ENCODE assay signal across 17 cellular contexts in genomic region chr9:87375397-87376073, GRCh38.
DNase-seq lines count a peak whose midpoint lies in the region; ATAC-seq, FAIRE-seq and TF ChIP-seq lines count a peak whose summit lies in the region.
"Had no signal": no experiment of that assay in that cellular context is flagged by ENCODE, and none has a peak within 500 bp of the region (broad histone marks: within the 10 kb centered on the region; RNA-seq: fewer than 3 reads in every experiment).

No MANE protein-coding gene starts in this region.

- DNase-seq in AG08395 (ENCODE audit: low spot score) (peak; percentile 79), IMR-90 (no peak), astrocyte of the spinal cord (ENCODE audit: low read depth, low spot score) (peak; percentile 18), HepG2 (ENCODE audit: low spot score) (peak; percentile 16), GM13976 (ENCODE audit: low spot score) (no peak), thyroid gland (no peak), mesendoderm (no peak)
- DNase-seq: activated CD8-positive, alpha-beta memory T cell treated with anti-CD3 and anti-CD28 coated beads, Interleukin-2, amount 50 U/mL, for 4 hours; activated naive CD4-positive, alpha-beta T cell treated with anti-CD3 and anti-CD28 coated beads, Interleukin-2, amount 10 ng/mL, durations not matched to agents 7 days and 5 days; cerebellar nuclear complex; NCI-H1048; NCI-H345; nucleus accumbens; T-cell had no signal

- FAIRE-seq in HepG2 (lab: Jason Lieb, UNC): no peak

- H2BK15ac ChIP-seq in IMR-90 (ENCODE audit: low read depth, low read length): no peak overlapping the region
- H2BK15ac ChIP-seq in mesendoderm (replicated peaks; ENCODE audit: low read depth): no peak overlapping the region

- dilution Hi-C loops in IMR-90 (cut with HindIII; ENCODE audit: low sequenced_read_pairs, unreplicated experiment): no loop called here

- H3K56ac ChIP-seq in IMR-90 (ENCODE audit: extremely low read depth, insufficient read depth, low read length) (no peak overlapping the region), mesendoderm (ENCODE audit: low read length) (no peak overlapping the region)

- H3K27me3 ChIP-seq in IMR-90 (ENCODE audit: control insufficient read depth, insufficient read depth, low read length) (no peaks in the 10 kb centered on the region; the same call in 1 of the 2 replicates), HepG2 (ENCODE audit: control insufficient read depth in 1 of 2, insufficient read depth in 2 of 2, low read length in 2 of 2) (peaks cover 0 to 5% of the 10 kb centered on the region in 2 experiments; a peak in 1 of 5 replicates), thyroid gland (no peaks in the 10 kb centered on the region), mesendoderm (ENCODE audit: insufficient read depth, low read length, poor library complexity) (no peaks in the 10 kb centered on the region)
- H3K27me3 ChIP-seq: esophagus muscularis mucosa had no signal

- in situ Hi-C loops in IMR-90 (cut with MboI; ENCODE audit: low sequenced_read_pairs): no loop called here
- in situ Hi-C loops in astrocyte of the spinal cord (cut with HindIII; ENCODE audit: low sequenced_read_pairs): no loop called here
- in situ Hi-C loops in HepG2 (cut with HindIII; ENCODE audit: extremely low pct_ligation_motif_present, low pct_unique_long_range_greater_than_20kb): no loop called here
- in situ Hi-C loops in GM13976 (cut with MboI; ENCODE audit: low sequenced_read_pairs, unreplicated experiment): no loop called here

- H4K5ac ChIP-seq in IMR-90 (ENCODE audit: low read depth, low read length): no peak overlapping the region
- H4K5ac ChIP-seq in mesendoderm (ENCODE audit: low read length): no peak overlapping the region

- H3K23ac ChIP-seq in IMR-90 (ENCODE audit: low read depth, low read length) (no peak overlapping the region), mesendoderm (ENCODE audit: low read length) (no peak overlapping the region)

- intact Hi-C loops in IMR-90 (cut with micrococcal nuclease): no loop called here
- intact Hi-C loops in HepG2 (cut with micrococcal nuclease; ENCODE audit: unreplicated experiment): no loop called here
- intact Hi-C loops in thyroid gland (cut with DNase I): no loop called here

- no peak overlapping the region for H4K91ac ChIP-seq in IMR-90 (ENCODE audit: insufficient read depth, low read depth, low read length)

- H3K4ac ChIP-seq in IMR-90 (ENCODE audit: low read depth, low read length): no peak overlapping the region
- no peak overlapping the region for H3K4ac ChIP-seq in mesendoderm (ENCODE audit: low read depth, low read length)

- H2AK5ac ChIP-seq in IMR-90 (ENCODE audit: low read depth, low read length) (no peak overlapping the region), mesendoderm (ENCODE audit: low read length) (no peak overlapping the region)

- H3K4me1 ChIP-seq in IMR-90 (ENCODE audit: control insufficient read depth, insufficient read depth, low read length): no peaks in the 10 kb centered on the region; the same call in 1 of the 2 replicates
- H3K4me1 ChIP-seq in HepG2 (ENCODE audit: insufficient read depth, low read length): peaks cover 45% of the 10 kb centered on the region
- H3K4me1 ChIP-seq in thyroid gland: no peaks in the 10 kb centered on the region
- peaks cover 8% of the 10 kb centered on the region for H3K4me1 ChIP-seq in mesendoderm (ENCODE audit: control insufficient read depth, low read depth, low read length)

- H3K9me3 ChIP-seq in IMR-90 (ENCODE audit: control insufficient read depth, insufficient read depth, low read length) (no peaks in the 10 kb centered on the region), HepG2 (ENCODE audit: low read length) (no peaks in the 10 kb centered on the region), thyroid gland (no peaks in the 10 kb centered on the region)
- H3K9me3 ChIP-seq: esophagus muscularis mucosa had no signal

- CTCF ChIA-PET in IMR-90 (lab: Yijun Ruan, JAX): no interaction called here
- CTCF ChIA-PET in HepG2 (lab: Yijun Ruan, JAX; ENCODE audit: low intra/inter-chr PET ratio, low total read pairs): no interaction called here

- H2BK5ac ChIP-seq in IMR-90 (ENCODE audit: low read depth, low read length, poor library complexity, severe bottlenecking): no peak overlapping the region
- no peak overlapping the region for H2BK5ac ChIP-seq in mesendoderm (ENCODE audit: low read length)

- H3K9ac ChIP-seq in IMR-90 (ENCODE audit: low read depth, low read length) (no peak overlapping the region), HepG2 (ENCODE audit: insufficient read depth, low read depth, low read length) (no peak overlapping the region), mesendoderm (ENCODE audit: low read length) (no peak overlapping the region)

- H3K36me3 ChIP-seq in IMR-90 (ENCODE audit: control insufficient read depth, insufficient read depth, low read length) (no peaks in the 10 kb centered on the region), HepG2 (replicated peaks in 1 of 2; ENCODE audit: control insufficient read depth in 1 of 2, insufficient read depth in 2 of 2, low read length in 2 of 2) (no peaks in the 10 kb centered on the region), thyroid gland (no peaks in the 10 kb centered on the region), mesendoderm (ENCODE audit: control insufficient read depth, insufficient read depth, low read length) (no peaks in the 10 kb centered on the region)
- H3K36me3 ChIP-seq: esophagus muscularis mucosa had no signal

- TF ChIP-seq POLR2A in IMR-90 (IDR thresholded peaks at IDR 0.05; ENCODE audit: low read depth, low read length) (no peak), HepG2 (IDR thresholded peaks at IDR 0.05; ENCODE audit: insufficient read depth in 1 of 2, low read depth in 2 of 2, low read length in 2 of 2) (no peak), thyroid gland (IDR thresholded peaks at IDR 0.05) (no peak)

- H2AFZ ChIP-seq in IMR-90 (replicated peaks; ENCODE audit: low read length, poor library complexity): no peak overlapping the region
- H2AFZ ChIP-seq in HepG2 (ENCODE audit: low read length): no peak overlapping the region

- H3K18ac ChIP-seq in IMR-90 (ENCODE audit: low read depth, low read length) (no peak overlapping the region), mesendoderm (ENCODE audit: low read length) (no peak overlapping the region)

- no peak overlapping the region for H2BK120ac ChIP-seq in IMR-90 (ENCODE audit: low read depth, low read length)
- H2BK120ac ChIP-seq in mesendoderm (ENCODE audit: low read depth, low read length): no peak overlapping the region

- H3K9me1 ChIP-seq in IMR-90 (ENCODE audit: insufficient read depth, low read length): no peaks in the 10 kb centered on the region

- TF ChIP-seq RAD21 in IMR-90 (IDR thresholded peaks at IDR 0.05; ENCODE audit: low read length) (no peak), HepG2 (CRISPR knock-in tag; IDR thresholded peaks at IDR 0.05) (no peak)

- 47% methylated on average over 2 of the region's 7 CpGs; no CpG with 5 or more reads in 1 of the 2 experiments for WGBS in IMR-90 (ENCODE audit: extremely low coverage in 2 of 2, insufficient read length in 1 of 2), 2 experiments
- 13% methylated on average over 5 of the region's 7 CpGs for WGBS in HepG2 (ENCODE audit: low lambda C conversion rate)
- WGBS in thyroid gland, 2 donors: 73 to 84% methylated on average over 7 of the region's 7 CpGs
- WGBS in mesendoderm (ENCODE audit: extremely low coverage, insufficient coverage, low lambda C conversion rate): no CpG with 5 or more reads among the region's 7 CpGs

- H2BK20ac ChIP-seq in IMR-90 (ENCODE audit: low read depth, low read length): no peak overlapping the region

- H3K4me3 ChIP-seq in IMR-90 (ENCODE audit: insufficient read depth, low read depth, low read length) (no peak overlapping the region), astrocyte of the spinal cord (ENCODE audit: low read depth, low read length) (no peak overlapping the region), HepG2 (replicated peaks in 1 of 3; ENCODE audit: insufficient read depth in 1 of 3, low read depth in 2 of 3, low read length in 3 of 3) (no peak overlapping the region), thyroid gland (replicated peaks in 1 of 3) (no peak overlapping the region), mesendoderm (ENCODE audit: low read length) (no peak overlapping the region)
- H3K4me3 ChIP-seq: esophagus muscularis mucosa had no signal

- H2AK9ac ChIP-seq in IMR-90 (replicated peaks; ENCODE audit: low read depth, low read length, poor library complexity): no peak overlapping the region

- H3K4me2 ChIP-seq in IMR-90 (ENCODE audit: low read depth, low read length): no peak overlapping the region
- no peak overlapping the region for H3K4me2 ChIP-seq in HepG2 (ENCODE audit: low read depth, low read length)
- no peak overlapping the region for H3K4me2 ChIP-seq in mesendoderm (ENCODE audit: low read length)

- H3K27ac ChIP-seq in IMR-90 (ENCODE audit: insufficient read depth, low read length) (no peak overlapping the region; the same call in 1 of the 2 replicates), HepG2 (ENCODE audit: extremely low read length, insufficient read depth, low read length) (no peak overlapping the region), thyroid gland (no peak overlapping the region), mesendoderm (ENCODE audit: low read depth, low read length) (no peak overlapping the region)
- H3K27ac ChIP-seq: esophagus muscularis mucosa had no signal

- H3K79me2 ChIP-seq in HepG2 (ENCODE audit: insufficient read depth, low read length) (no peaks in the 10 kb centered on the region), mesendoderm (ENCODE audit: control insufficient read depth, insufficient read depth, low read length) (no peaks in the 10 kb centered on the region)

- no peak for TF ChIP-seq CTCF in IMR-90 (conservative IDR thresholded peaks at IDR 0.05; ENCODE audit: low read depth, low read length)
- no peak for TF ChIP-seq CTCF in astrocyte of the spinal cord (IDR thresholded peaks at IDR 0.05; ENCODE audit: low read depth, low read length)
- no peak for TF ChIP-seq CTCF in HepG2 (CRISPR knock-in tag; IDR thresholded peaks at IDR 0.05)
- TF ChIP-seq CTCF in GM13976 (IDR thresholded peaks at IDR 0.05; ENCODE audit: borderline replicate concordance, control extremely low read depth, extremely low read depth, insufficient read depth, missing control alignments): no peak
- TF ChIP-seq CTCF in thyroid gland (IDR thresholded peaks at IDR 0.05): no peak

- no peaks in the 10 kb centered on the region for H4K20me1 ChIP-seq in IMR-90 (ENCODE audit: insufficient read depth, low read length)
- H4K20me1 ChIP-seq in HepG2 (ENCODE audit: insufficient read depth, low read length): no peaks in the 10 kb centered on the region

- BruUV-seq in IMR-90 (replicated peaks; lab: Mats Ljungman, UMichigan) (no TSS peak), HepG2 (replicated peaks; lab: Mats Ljungman, UMichigan) (no TSS peak)

- TF ChIP-seq EP300 in HepG2 (IDR thresholded peaks at IDR 0.05; ENCODE audit: low read depth in 2 of 2, low read length in 2 of 2) (no peak), HepG2 (CRISPR knock-in tag; IDR thresholded peaks at IDR 0.05; ENCODE audit: borderline replicate concordance) (no peak)

- POLR2A ChIA-PET in IMR-90 (lab: Charles Lee; ENCODE audit: unreplicated experiment): no interaction called here
- POLR2A ChIA-PET in HepG2 (lab: Yijun Ruan, JAX): no interaction called here

- no peak overlapping the region for H4K8ac ChIP-seq in IMR-90 (ENCODE audit: low read depth in 2 of 2, low read length in 2 of 2)
- H4K8ac ChIP-seq in mesendoderm (ENCODE audit: low read depth, low read length): no peak overlapping the region

- no peak overlapping the region for H3K14ac ChIP-seq in IMR-90 (replicated peaks; ENCODE audit: low read depth, low read length)

- no peaks in the 10 kb centered on the region for H3K79me1 ChIP-seq in IMR-90 (ENCODE audit: low read depth in 1 of 2, low read length in 2 of 2)
- H3K79me1 ChIP-seq in mesendoderm (ENCODE audit: low read length): no peaks in the 10 kb centered on the region

- ATAC-seq in IMR-90 (ENCODE audit: low read depth) (peak; percentile 21; the same call in 1 of the 2 replicates), HepG2 (no peak), HG02588 (IDR thresholded peaks at IDR 0.05; ENCODE audit: unreplicated experiment) (no peak)
- ATAC-seq: activated CD4-positive, CD25-positive, alpha-beta regulatory T cell treated with anti-CD3 and anti-CD28 coated beads, Interleukin-2, amount 50 U/mL, for 24 hours; T-cell had no signal

Comparison
In these comparisons a context has a peak if more than half of its experiments do, and no peak if none do; other contexts are left out.
1. DNase-seq: peak in AG08395 (single experiment), astrocyte of the spinal cord (single experiment) and HepG2 (single experiment); none in IMR-90 (single experiment), GM13976 (single experiment), thyroid gland (0 of 2) and mesendoderm (single experiment).